Comparison of ENCODE assay signal across 1 cellular context in the genomic region with DNA sequence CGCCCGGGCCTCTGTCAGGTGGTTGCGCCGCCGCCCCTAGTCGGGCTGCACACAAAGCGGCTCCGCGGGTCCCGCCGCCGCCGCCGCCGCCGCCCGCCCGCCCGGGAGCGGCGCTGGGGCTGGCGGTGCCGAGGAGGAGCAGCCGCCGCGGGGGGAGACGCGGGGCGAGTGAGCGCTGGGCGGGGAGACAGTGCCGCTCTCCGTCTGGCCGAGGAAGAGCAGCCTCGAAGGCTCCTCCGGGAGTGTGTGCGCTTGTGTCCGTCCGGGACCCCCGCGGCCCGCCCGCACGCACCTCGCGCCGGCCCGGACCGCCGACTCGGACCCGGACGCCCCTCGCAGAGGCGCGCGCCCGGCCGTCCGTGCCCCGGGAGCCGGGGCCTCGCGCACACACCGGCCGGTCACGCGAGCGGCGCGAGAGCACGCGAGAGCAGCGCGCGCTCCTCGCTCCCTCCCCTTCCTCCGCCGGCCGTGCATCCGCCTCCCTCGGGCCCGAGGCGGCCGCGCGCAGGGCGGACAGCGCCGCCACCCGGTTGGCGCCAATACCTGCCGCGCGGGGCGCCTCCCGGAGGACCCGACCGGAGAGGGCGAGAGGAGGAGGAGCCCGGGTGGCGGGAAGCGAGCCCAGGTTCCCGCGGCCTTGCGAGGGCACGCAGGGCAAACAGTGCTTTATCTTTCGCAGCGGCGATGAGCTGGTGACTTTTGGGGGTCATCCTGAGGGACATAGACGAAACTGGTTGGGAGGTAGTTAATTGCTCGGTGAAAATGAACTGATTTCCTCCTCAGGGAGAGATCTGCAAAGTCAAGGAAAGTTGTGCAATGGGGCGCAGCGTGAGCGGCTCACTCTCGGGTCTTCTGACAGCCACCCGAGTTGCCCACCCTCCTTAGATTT.
TF ChIP-seq lines count a peak whose summit lies in the region.

A gene with protein sequence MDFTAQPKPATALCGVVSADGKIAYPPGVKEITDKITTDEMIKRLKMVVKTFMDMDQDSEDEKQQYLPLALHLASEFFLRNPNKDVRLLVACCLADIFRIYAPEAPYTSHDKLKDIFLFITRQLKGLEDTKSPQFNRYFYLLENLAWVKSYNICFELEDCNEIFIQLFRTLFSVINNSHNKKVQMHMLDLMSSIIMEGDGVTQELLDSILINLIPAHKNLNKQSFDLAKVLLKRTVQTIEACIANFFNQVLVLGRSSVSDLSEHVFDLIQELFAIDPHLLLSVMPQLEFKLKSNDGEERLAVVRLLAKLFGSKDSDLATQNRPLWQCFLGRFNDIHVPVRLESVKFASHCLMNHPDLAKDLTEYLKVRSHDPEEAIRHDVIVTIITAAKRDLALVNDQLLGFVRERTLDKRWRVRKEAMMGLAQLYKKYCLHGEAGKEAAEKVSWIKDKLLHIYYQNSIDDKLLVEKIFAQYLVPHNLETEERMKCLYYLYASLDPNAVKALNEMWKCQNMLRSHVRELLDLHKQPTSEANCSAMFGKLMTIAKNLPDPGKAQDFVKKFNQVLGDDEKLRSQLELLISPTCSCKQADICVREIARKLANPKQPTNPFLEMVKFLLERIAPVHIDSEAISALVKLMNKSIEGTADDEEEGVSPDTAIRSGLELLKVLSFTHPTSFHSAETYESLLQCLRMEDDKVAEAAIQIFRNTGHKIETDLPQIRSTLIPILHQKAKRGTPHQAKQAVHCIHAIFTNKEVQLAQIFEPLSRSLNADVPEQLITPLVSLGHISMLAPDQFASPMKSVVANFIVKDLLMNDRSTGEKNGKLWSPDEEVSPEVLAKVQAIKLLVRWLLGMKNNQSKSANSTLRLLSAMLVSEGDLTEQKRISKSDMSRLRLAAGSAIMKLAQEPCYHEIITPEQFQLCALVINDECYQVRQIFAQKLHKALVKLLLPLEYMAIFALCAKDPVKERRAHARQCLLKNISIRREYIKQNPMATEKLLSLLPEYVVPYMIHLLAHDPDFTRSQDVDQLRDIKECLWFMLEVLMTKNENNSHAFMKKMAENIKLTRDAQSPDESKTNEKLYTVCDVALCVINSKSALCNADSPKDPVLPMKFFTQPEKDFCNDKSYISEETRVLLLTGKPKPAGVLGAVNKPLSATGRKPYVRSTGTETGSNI (N-terminal part only) (minus strand): TSS at position 423 of the 889 bp plus-strand sequence. CDS start 1,334 bp downstream, outside the sequence.

TF ChIP-seq in K562, 482 proteins besides CTCF, POLR2A, EP300 and RAD21 (continued from another document and continues in another):
- TF ChIP-seq, protein P1, sequence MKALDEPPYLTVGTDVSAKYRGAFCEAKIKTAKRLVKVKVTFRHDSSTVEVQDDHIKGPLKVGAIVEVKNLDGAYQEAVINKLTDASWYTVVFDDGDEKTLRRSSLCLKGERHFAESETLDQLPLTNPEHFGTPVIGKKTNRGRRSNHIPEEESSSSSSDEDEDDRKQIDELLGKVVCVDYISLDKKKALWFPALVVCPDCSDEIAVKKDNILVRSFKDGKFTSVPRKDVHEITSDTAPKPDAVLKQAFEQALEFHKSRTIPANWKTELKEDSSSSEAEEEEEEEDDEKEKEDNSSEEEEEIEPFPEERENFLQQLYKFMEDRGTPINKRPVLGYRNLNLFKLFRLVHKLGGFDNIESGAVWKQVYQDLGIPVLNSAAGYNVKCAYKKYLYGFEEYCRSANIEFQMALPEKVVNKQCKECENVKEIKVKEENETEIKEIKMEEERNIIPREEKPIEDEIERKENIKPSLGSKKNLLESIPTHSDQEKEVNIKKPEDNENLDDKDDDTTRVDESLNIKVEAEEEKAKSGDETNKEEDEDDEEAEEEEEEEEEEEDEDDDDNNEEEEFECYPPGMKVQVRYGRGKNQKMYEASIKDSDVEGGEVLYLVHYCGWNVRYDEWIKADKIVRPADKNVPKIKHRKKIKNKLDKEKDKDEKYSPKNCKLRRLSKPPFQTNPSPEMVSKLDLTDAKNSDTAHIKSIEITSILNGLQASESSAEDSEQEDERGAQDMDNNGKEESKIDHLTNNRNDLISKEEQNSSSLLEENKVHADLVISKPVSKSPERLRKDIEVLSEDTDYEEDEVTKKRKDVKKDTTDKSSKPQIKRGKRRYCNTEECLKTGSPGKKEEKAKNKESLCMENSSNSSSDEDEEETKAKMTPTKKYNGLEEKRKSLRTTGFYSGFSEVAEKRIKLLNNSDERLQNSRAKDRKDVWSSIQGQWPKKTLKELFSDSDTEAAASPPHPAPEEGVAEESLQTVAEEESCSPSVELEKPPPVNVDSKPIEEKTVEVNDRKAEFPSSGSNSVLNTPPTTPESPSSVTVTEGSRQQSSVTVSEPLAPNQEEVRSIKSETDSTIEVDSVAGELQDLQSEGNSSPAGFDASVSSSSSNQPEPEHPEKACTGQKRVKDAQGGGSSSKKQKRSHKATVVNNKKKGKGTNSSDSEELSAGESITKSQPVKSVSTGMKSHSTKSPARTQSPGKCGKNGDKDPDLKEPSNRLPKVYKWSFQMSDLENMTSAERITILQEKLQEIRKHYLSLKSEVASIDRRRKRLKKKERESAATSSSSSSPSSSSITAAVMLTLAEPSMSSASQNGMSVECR (CRISPR knock-in tag; IDR thresholded peaks at IDR 0.05) = peak; percentile 29; the same call in 1 of the 2 replicates
- TF ChIP-seq TRIM28 (IDR thresholded peaks at IDR 0.05) (0 out of 2 replicates have a peak, but pooled peaks have one; percentile 32), ZNF174 (CRISPR knock-in tag; IDR thresholded peaks at IDR 0.05) (no peak), ZNF347 (CRISPR knock-in tag; IDR thresholded peaks at IDR 0.05; ENCODE audit: low read depth) (no peak), NBN (IDR thresholded peaks at IDR 0.05; ENCODE audit: low read depth) (0 out of 2 replicates have a peak, but pooled peaks have one; percentile 35), MCM7 (IDR thresholded peaks at IDR 0.05) (no peak), MTA3 (IDR thresholded peaks at IDR 0.05; ENCODE audit: borderline replicate concordance) (peak; percentile 91), TEAD4 (IDR thresholded peaks at IDR 0.05; ENCODE audit: low read length) (no peak), TEAD4 (CRISPR knock-in tag; IDR thresholded peaks at IDR 0.05; ENCODE audit: borderline replicate concordance) (no peak), PCBP1 (IDR thresholded peaks at IDR 0.05; ENCODE audit: low read depth, low read length, poor library complexity, severe bottlenecking) (no peak), ZNF644 (tag; IDR thresholded peaks at IDR 0.05; ENCODE audit: low read depth) (no peak), GTF2A2 (tag; IDR thresholded peaks at IDR 0.05) (0 out of 2 replicates have a peak, but pooled peaks have one; percentile 20), FOXK1 (CRISPR knock-in tag; IDR thresholded peaks at IDR 0.05; ENCODE audit: borderline replicate concordance) (no peak), XRCC4 (IDR thresholded peaks at IDR 0.05; ENCODE audit: extremely low read depth, insufficient read depth, insufficient read length) (no peak), CXXC5 (CRISPR knock-in tag; IDR thresholded peaks at IDR 0.05) (peak; percentile 96), RBM34 (IDR thresholded peaks at IDR 0.05; ENCODE audit: borderline replicate concordance, insufficient read depth, low read length) (no peak), HSF4 (CRISPR knock-in tag; IDR thresholded peaks at IDR 0.05; ENCODE audit: borderline replicate concordance) (no peak), TAL1 (IDR thresholded peaks at IDR 0.05) (no peak), ZNF175 (CRISPR knock-in tag; IDR thresholded peaks at IDR 0.05; ENCODE audit: low read depth) (0 out of 2 replicates have a peak, but pooled peaks have one; percentile 44), KDM2B (CRISPR knock-in tag; IDR thresholded peaks at IDR 0.05) (no peak), MEIS2 (IDR thresholded peaks at IDR 0.05; ENCODE audit: partially characterized antibody) (no peak), HDAC1 (IDR thresholded peaks at IDR 0.05) (peak in 1 of 2 experiments; percentile 55; a peak in 1 of 4 replicates), RBM25 (IDR thresholded peaks at IDR 0.05; ENCODE audit: low read depth, low read length, severe bottlenecking) (peak; percentile 96)
- TF ChIP-seq, protein P2, sequence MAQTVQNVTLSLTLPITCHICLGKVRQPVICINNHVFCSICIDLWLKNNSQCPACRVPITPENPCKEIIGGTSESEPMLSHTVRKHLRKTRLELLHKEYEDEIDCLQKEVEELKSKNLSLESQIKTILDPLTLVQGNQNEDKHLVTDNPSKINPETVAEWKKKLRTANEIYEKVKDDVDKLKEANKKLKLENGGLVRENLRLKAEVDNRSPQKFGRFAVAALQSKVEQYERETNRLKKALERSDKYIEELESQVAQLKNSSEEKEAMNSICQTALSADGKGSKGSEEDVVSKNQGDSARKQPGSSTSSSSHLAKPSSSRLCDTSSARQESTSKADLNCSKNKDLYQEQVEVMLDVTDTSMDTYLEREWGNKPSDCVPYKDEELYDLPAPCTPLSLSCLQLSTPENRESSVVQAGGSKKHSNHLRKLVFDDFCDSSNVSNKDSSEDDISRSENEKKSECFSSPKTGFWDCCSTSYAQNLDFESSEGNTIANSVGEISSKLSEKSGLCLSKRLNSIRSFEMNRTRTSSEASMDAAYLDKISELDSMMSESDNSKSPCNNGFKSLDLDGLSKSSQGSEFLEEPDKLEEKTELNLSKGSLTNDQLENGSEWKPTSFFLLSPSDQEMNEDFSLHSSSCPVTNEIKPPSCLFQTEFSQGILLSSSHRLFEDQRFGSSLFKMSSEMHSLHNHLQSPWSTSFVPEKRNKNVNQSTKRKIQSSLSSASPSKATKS (CRISPR knock-in tag; IDR thresholded peaks at IDR 0.05) = no peak
- TF ChIP-seq, protein P3, sequence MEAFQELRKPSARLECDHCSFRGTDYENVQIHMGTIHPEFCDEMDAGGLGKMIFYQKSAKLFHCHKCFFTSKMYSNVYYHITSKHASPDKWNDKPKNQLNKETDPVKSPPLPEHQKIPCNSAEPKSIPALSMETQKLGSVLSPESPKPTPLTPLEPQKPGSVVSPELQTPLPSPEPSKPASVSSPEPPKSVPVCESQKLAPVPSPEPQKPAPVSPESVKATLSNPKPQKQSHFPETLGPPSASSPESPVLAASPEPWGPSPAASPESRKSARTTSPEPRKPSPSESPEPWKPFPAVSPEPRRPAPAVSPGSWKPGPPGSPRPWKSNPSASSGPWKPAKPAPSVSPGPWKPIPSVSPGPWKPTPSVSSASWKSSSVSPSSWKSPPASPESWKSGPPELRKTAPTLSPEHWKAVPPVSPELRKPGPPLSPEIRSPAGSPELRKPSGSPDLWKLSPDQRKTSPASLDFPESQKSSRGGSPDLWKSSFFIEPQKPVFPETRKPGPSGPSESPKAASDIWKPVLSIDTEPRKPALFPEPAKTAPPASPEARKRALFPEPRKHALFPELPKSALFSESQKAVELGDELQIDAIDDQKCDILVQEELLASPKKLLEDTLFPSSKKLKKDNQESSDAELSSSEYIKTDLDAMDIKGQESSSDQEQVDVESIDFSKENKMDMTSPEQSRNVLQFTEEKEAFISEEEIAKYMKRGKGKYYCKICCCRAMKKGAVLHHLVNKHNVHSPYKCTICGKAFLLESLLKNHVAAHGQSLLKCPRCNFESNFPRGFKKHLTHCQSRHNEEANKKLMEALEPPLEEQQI (IDR thresholded peaks at IDR 0.05) = no peak
- TF ChIP-seq, protein P4, sequence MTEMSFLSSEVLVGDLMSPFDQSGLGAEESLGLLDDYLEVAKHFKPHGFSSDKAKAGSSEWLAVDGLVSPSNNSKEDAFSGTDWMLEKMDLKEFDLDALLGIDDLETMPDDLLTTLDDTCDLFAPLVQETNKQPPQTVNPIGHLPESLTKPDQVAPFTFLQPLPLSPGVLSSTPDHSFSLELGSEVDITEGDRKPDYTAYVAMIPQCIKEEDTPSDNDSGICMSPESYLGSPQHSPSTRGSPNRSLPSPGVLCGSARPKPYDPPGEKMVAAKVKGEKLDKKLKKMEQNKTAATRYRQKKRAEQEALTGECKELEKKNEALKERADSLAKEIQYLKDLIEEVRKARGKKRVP (CRISPR knock-in tag; IDR thresholded peaks at IDR 0.05) = no peak
- TF ChIP-seq, protein P5, sequence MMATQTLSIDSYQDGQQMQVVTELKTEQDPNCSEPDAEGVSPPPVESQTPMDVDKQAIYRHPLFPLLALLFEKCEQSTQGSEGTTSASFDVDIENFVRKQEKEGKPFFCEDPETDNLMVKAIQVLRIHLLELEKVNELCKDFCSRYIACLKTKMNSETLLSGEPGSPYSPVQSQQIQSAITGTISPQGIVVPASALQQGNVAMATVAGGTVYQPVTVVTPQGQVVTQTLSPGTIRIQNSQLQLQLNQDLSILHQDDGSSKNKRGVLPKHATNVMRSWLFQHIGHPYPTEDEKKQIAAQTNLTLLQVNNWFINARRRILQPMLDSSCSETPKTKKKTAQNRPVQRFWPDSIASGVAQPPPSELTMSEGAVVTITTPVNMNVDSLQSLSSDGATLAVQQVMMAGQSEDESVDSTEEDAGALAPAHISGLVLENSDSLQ (IDR thresholded peaks at IDR 0.05) = no peak
- TF ChIP-seq, protein P6, sequence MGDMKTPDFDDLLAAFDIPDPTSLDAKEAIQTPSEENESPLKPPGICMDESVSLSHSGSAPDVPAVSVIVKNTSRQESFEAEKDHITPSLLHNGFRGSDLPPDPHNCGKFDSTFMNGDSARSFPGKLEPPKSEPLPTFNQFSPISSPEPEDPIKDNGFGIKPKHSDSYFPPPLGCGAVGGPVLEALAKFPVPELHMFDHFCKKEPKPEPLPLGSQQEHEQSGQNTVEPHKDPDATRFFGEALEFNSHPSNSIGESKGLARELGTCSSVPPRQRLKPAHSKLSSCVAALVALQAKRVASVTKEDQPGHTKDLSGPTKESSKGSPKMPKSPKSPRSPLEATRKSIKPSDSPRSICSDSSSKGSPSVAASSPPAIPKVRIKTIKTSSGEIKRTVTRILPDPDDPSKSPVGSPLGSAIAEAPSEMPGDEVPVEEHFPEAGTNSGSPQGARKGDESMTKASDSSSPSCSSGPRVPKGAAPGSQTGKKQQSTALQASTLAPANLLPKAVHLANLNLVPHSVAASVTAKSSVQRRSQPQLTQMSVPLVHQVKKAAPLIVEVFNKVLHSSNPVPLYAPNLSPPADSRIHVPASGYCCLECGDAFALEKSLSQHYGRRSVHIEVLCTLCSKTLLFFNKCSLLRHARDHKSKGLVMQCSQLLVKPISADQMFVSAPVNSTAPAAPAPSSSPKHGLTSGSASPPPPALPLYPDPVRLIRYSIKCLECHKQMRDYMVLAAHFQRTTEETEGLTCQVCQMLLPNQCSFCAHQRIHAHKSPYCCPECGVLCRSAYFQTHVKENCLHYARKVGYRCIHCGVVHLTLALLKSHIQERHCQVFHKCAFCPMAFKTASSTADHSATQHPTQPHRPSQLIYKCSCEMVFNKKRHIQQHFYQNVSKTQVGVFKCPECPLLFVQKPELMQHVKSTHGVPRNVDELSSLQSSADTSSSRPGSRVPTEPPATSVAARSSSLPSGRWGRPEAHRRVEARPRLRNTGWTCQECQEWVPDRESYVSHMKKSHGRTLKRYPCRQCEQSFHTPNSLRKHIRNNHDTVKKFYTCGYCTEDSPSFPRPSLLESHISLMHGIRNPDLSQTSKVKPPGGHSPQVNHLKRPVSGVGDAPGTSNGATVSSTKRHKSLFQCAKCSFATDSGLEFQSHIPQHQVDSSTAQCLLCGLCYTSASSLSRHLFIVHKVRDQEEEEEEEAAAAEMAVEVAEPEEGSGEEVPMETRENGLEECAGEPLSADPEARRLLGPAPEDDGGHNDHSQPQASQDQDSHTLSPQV (IDR thresholded peaks at IDR 0.05) = peak; percentile 81
